Comparison of ENCODE assay signal across 28 cellular contexts in genomic region chrX:3449287-3449686, GRCh38.
A peak's percentile ranks its signal among the peaks of the same experiment; 100 is the strongest.
DNase-seq lines count a peak whose midpoint lies in the region; ATAC-seq and TF ChIP-seq lines count a peak whose summit lies in the region.
"Had no signal": no experiment of that assay in that cellular context is flagged by ENCODE, and none has a peak within 500 bp of the region (broad histone marks: within the 10 kb centered on the region; RNA-seq: fewer than 3 reads in every experiment).

No MANE protein-coding gene starts in this region.

- H3K4me1 ChIP-seq in spleen = no peaks in the 10 kb centered on the region

- no peak for TF ChIP-seq POLR2A in spleen (IDR thresholded peaks at IDR 0.05)

- peaks cover 0 to 6% (median 0%) of the 10 kb centered on the region in 8 donors for H3K9me3 ChIP-seq in spleen
- H3K9me3 ChIP-seq in CD4-positive, alpha-beta T cell (ENCODE audit: control insufficient read depth, low read length) = no peaks in the 10 kb centered on the region

- no peak overlapping the region for H3K27ac ChIP-seq in spleen
- no peak overlapping the region for H3K27ac ChIP-seq in CD4-positive, alpha-beta T cell (ENCODE audit: low read depth, low read length)
- H3K27ac ChIP-seq: epithelial cell of prostate had no signal

- no peak for TF ChIP-seq CTCF in spleen (IDR thresholded peaks at IDR 0.05 in 8 of 11, conservative IDR thresholded peaks at IDR 0.05 in 3 of 11)
- TF ChIP-seq CTCF in CD4-positive, alpha-beta T cell (IDR thresholded peaks at IDR 0.05) = no peak

- no peak overlapping the region for H3K4me3 ChIP-seq in spleen
- H3K4me3 ChIP-seq: GM12878 had no signal

- no peak overlapping the region for H3K27ac Mint-ChIP-seq in CD4-positive, alpha-beta T cell
- H3K27ac Mint-ChIP-seq: CD4-positive, CD25-positive, alpha-beta regulatory T cell; stimulated activated naive CD8-positive, alpha-beta T cell treated with anti-CD3 and anti-CD28 coated beads, Interleukin-15, Interleukin-2, amounts not matched to agents 100 ng/mL and 50 ng/mL, for 24 hours; type B pancreatic cell had no signal

- CTCF ChIA-PET in CD4-positive, alpha-beta T cell (lab: Charles Lee) = no interaction called here

- intact Hi-C loops in left cardiac atrium (cut with DNase I) (no loop called here), spleen (cut with DNase I; ENCODE audit: low total_unique reads) (no loop called here)
- intact Hi-C loops in CD4-positive, alpha-beta T cell (cut with DNase I, micrococcal nuclease) = no loop called here

- H3K4me1 Mint-ChIP-seq in CD4-positive, alpha-beta T cell (ENCODE audit: low read depth) = no peaks in the 10 kb centered on the region
- H3K4me1 Mint-ChIP-seq: CD4-positive, CD25-positive, alpha-beta regulatory T cell had no signal

- no peaks in the 10 kb centered on the region for H3K36me3 ChIP-seq in spleen

- H3K4me3 Mint-ChIP-seq in CD4-positive, alpha-beta T cell = no peak overlapping the region
- H3K4me3 Mint-ChIP-seq: CD4-positive, CD25-positive, alpha-beta regulatory T cell; stimulated activated naive CD8-positive, alpha-beta T cell treated with anti-CD3 and anti-CD28 coated beads, Interleukin-15, Interleukin-2, amounts not matched to agents 100 ng/mL and 50 ng/mL, for 24 hours; type B pancreatic cell had no signal

- H3K36me3 Mint-ChIP-seq in CD4-positive, alpha-beta T cell (ENCODE audit: low read depth) = no peaks in the 10 kb centered on the region
- H3K36me3 Mint-ChIP-seq: CD4-positive, CD25-positive, alpha-beta regulatory T cell had no signal

- 56 to 67% (median 56%) methylated on average over 4 of the region's 4 CpGs for WGBS in spleen, 5 donors

- ATAC-seq in left cardiac atrium (peak; percentile 70 to 78), GM21529 (IDR thresholded peaks at IDR 0.05; ENCODE audit: unreplicated experiment) (no peak)
- ATAC-seq in CD4-positive, alpha-beta T cell (ENCODE audit: poor library complexity) = no peak
- ATAC-seq: GM12878 had no signal

- no peaks in the 10 kb centered on the region for H3K27me3 Mint-ChIP-seq in CD4-positive, alpha-beta T cell
- H3K27me3 Mint-ChIP-seq: CD4-positive, CD25-positive, alpha-beta regulatory T cell; stimulated activated naive CD8-positive, alpha-beta T cell treated with anti-CD3 and anti-CD28 coated beads, Interleukin-15, Interleukin-2, amounts not matched to agents 100 ng/mL and 50 ng/mL, for 24 hours; type B pancreatic cell had no signal

- DNase-seq in AG08395 (ENCODE audit: low spot score) (peak; percentile 39), GM04503 (ENCODE audit: low read depth) (peak; percentile 31), dedifferentiated amniotic fluid mesenchymal stem cell (ENCODE audit: extremely low spot score) (peak; percentile 54), left cardiac atrium (no peak), spleen (no peak), T1000 (lab: John Stamatoyannopoulos, UW) (no peak)
- no peak for DNase-seq in CD4-positive, alpha-beta T cell
- DNase-seq: activated CD4-positive, alpha-beta T cell treated with anti-CD3 and anti-CD28 coated beads for 1 hour; activated naive CD4-positive, alpha-beta T cell; activated T-cell treated with anti-CD3 and anti-CD28 coated beads, Interleukin-2, amount 50 U/mL, for 1 hour; amniotic stem cell; CD4-positive, CD25-positive, alpha-beta regulatory T cell; dermis blood vessel endothelial cell; DMS 273 treated with DMSO at 0.1 percent for 48 hours; GDM1; mesenchymal stem cell; MM.1S; NCI-H187 treated with DMSO at 0.1 percent for 48 hours; NCI-H69; nucleus accumbens; SHP77; stimulated activated CD4-positive, alpha-beta T cell treated with anti-CD3 and anti-CD28 coated beads, Interleukin-12 subunit alpha, Interleukin-12 subunit beta, amount 100 ng/mL, for 4 hours; SW 1271 had no signal

- POLR2A ChIA-PET in CD4-positive, alpha-beta T cell (lab: Charles Lee) = no interaction called here

- no peaks in the 10 kb centered on the region for H3K27me3 ChIP-seq in spleen (replicated peaks in 1 of 7)
- no peaks in the 10 kb centered on the region for H3K27me3 ChIP-seq in CD4-positive, alpha-beta T cell (ENCODE audit: control insufficient read depth, insufficient read depth, low read length)

- no peaks in the 10 kb centered on the region for H3K9me3 Mint-ChIP-seq in CD4-positive, alpha-beta T cell
- H3K9me3 Mint-ChIP-seq: stimulated activated naive CD8-positive, alpha-beta T cell treated with anti-CD3 and anti-CD28 coated beads, Interleukin-15, Interleukin-2, amounts not matched to agents 100 ng/mL and 50 ng/mL, for 24 hours had no signal

Comparison
In these comparisons a context has a peak if more than half of its experiments do, and no peak if none do; other contexts are left out.
1. DNase-seq: peak in AG08395 (single experiment), GM04503 (single experiment) and dedifferentiated amniotic fluid mesenchymal stem cell (single experiment); none in left cardiac atrium (single experiment), spleen (single experiment), CD4-positive, alpha-beta T cell (0 of 10) and T1000 (single experiment).
2. ATAC-seq: peak in left cardiac atrium (2 of 2); none in CD4-positive, alpha-beta T cell (single experiment) and GM21529 (single experiment).